In the genomic region with DNA sequence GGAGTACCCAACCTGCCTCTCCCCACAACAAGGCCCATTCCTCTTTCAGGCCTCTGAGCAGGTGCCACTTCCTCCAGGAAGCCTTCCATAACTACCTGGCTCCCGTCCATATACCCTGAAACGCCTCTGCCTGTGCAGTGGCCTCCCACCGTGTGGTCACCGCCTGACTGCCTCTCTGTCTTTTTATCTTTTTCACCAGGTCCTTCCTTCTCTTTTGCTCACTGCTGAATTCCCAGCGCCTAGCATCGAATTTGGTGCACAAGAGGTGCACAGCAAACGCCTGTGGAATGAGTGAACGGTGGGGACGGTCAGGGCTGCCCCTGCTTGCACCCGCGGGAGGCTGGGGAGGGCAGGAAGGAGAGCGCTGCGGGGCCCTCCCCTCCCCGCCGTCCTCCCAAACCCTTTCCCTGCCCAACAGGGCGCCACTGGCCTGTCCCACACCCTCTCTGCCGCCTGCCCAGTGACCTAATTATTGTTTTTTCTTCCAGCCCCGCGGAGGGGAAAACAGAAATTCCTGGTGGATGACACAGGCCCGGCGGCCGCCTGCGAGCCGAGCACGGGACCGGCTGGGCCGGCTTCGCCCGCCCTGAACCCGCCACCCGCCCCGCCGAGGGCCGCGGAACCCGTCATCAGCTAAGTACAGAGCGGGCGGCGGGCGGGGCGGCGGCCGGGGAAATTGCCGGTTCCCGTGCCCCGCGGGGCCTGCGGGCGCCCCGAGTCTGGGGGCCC, we compare ENCODE assay signal across 1 cellular context.
TF ChIP-seq lines count a peak whose summit lies in the region.

No MANE protein-coding gene starts in this region.

TF ChIP-seq in GM23338, 12 proteins besides CTCF, POLR2A, EP300 and RAD21:
- TF ChIP-seq, protein P1, sequence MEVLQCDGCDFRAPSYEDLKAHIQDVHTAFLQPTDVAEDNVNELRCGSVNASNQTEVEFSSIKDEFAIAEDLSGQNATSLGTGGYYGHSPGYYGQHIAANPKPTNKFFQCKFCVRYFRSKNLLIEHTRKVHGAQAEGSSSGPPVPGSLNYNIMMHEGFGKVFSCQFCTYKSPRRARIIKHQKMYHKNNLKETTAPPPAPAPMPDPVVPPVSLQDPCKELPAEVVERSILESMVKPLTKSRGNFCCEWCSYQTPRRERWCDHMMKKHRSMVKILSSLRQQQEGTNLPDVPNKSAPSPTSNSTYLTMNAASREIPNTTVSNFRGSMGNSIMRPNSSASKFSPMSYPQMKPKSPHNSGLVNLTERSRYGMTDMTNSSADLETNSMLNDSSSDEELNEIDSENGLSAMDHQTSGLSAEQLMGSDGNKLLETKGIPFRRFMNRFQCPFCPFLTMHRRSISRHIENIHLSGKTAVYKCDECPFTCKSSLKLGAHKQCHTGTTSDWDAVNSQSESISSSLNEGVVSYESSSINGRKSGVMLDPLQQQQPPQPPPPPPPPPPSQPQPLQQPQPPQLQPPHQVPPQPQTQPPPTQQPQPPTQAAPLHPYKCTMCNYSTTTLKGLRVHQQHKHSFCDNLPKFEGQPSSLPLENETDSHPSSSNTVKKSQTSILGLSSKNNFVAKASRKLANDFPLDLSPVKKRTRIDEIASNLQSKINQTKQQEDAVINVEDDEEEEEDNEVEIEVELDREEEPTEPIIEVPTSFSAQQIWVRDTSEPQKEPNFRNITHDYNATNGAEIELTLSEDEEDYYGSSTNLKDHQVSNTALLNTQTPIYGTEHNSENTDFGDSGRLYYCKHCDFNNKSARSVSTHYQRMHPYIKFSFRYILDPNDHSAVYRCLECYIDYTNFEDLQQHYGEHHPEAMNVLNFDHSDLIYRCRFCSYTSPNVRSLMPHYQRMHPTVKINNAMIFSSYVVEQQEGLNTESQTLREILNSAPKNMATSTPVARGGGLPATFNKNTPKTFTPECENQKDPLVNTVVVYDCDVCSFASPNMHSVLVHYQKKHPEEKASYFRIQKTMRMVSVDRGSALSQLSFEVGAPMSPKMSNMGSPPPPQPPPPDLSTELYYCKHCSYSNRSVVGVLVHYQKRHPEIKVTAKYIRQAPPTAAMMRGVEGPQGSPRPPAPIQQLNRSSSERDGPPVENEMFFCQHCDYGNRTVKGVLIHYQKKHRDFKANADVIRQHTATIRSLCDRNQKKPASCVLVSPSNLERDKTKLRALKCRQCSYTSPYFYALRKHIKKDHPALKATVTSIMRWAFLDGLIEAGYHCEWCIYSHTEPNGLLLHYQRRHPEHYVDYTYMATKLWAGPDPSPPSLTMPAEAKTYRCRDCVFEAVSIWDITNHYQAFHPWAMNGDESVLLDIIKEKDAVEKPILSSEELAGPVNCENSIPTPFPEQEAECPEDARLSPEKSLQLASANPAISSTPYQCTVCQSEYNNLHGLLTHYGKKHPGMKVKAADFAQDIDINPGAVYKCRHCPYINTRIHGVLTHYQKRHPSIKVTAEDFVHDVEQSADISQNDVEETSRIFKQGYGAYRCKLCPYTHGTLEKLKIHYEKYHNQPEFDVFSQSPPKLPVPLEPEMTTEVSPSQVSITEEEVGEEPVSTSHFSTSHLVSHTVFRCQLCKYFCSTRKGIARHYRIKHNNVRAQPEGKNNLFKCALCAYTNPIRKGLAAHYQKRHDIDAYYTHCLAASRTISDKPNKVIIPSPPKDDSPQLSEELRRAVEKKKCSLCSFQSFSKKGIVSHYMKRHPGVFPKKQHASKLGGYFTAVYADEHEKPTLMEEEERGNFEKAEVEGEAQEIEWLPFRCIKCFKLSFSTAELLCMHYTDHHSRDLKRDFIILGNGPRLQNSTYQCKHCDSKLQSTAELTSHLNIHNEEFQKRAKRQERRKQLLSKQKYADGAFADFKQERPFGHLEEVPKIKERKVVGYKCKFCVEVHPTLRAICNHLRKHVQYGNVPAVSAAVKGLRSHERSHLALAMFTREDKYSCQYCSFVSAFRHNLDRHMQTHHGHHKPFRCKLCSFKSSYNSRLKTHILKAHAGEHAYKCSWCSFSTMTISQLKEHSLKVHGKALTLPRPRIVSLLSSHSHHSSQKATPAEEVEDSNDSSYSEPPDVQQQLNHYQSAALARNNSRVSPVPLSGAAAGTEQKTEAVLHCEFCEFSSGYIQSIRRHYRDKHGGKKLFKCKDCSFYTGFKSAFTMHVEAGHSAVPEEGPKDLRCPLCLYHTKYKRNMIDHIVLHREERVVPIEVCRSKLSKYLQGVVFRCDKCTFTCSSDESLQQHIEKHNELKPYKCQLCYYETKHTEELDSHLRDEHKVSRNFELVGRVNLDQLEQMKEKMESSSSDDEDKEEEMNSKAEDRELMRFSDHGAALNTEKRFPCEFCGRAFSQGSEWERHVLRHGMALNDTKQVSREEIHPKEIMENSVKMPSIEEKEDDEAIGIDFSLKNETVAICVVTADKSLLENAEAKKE (CRISPR knock-in tag; IDR thresholded peaks at IDR 0.05): no peak
- TF ChIP-seq NANOG (IDR thresholded peaks at IDR 0.05; ENCODE audit: borderline replicate concordance) (no peak), EZH2phosphoT487 (IDR thresholded peaks at IDR 0.05; ENCODE audit: unreplicated experiment) (no peak), STAT1 (IDR thresholded peaks at IDR 0.05; ENCODE audit: unreplicated experiment) (no peak), CREB1 (CRISPR knock-in tag; IDR thresholded peaks at IDR 0.05; ENCODE audit: low read depth) (no peak), POLR2AphosphoS5 (IDR thresholded peaks at IDR 0.05; ENCODE audit: low read depth) (no peak), ZNF331 (CRISPR knock-in tag; IDR thresholded peaks at IDR 0.05; ENCODE audit: low read depth) (no peak)
- TF ChIP-seq, protein P2, sequence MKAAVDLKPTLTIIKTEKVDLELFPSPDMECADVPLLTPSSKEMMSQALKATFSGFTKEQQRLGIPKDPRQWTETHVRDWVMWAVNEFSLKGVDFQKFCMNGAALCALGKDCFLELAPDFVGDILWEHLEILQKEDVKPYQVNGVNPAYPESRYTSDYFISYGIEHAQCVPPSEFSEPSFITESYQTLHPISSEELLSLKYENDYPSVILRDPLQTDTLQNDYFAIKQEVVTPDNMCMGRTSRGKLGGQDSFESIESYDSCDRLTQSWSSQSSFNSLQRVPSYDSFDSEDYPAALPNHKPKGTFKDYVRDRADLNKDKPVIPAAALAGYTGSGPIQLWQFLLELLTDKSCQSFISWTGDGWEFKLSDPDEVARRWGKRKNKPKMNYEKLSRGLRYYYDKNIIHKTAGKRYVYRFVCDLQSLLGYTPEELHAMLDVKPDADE (IDR thresholded peaks at IDR 0.05): no peak
- TF ChIP-seq, protein P3, sequence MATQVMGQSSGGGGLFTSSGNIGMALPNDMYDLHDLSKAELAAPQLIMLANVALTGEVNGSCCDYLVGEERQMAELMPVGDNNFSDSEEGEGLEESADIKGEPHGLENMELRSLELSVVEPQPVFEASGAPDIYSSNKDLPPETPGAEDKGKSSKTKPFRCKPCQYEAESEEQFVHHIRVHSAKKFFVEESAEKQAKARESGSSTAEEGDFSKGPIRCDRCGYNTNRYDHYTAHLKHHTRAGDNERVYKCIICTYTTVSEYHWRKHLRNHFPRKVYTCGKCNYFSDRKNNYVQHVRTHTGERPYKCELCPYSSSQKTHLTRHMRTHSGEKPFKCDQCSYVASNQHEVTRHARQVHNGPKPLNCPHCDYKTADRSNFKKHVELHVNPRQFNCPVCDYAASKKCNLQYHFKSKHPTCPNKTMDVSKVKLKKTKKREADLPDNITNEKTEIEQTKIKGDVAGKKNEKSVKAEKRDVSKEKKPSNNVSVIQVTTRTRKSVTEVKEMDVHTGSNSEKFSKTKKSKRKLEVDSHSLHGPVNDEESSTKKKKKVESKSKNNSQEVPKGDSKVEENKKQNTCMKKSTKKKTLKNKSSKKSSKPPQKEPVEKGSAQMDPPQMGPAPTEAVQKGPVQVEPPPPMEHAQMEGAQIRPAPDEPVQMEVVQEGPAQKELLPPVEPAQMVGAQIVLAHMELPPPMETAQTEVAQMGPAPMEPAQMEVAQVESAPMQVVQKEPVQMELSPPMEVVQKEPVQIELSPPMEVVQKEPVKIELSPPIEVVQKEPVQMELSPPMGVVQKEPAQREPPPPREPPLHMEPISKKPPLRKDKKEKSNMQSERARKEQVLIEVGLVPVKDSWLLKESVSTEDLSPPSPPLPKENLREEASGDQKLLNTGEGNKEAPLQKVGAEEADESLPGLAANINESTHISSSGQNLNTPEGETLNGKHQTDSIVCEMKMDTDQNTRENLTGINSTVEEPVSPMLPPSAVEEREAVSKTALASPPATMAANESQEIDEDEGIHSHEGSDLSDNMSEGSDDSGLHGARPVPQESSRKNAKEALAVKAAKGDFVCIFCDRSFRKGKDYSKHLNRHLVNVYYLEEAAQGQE (IDR thresholded peaks at IDR 0.05; ENCODE audit: unreplicated experiment): no peak
